ENCODE assay signal across 11 cellular contexts in the genomic region with DNA sequence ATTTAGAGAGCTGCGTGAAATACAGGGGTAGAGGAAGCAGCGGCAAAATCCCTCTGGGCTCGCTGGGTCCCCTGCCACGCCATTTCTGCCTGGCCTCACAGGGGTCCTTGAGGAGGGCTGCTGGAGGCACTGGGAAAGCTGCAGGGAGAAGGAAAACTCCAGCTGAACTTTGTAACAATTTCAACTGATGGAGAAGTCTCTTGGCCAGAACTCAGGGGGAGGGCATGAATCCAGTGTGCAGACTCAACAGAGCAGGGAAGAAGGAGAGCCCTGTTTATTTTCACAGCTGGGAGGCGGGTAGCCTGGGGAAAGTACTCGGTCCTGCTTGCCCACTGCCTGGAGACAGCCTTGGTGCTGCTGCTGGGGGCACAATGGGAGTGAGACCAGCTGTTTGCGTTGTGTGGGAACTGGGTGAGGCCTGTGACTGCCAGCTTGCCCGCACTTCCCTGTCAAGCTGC.
DNase-seq lines count a peak whose midpoint lies in the region; ATAC-seq, FAIRE-seq and TF ChIP-seq lines count a peak whose summit lies in the region.
"Had no signal": no experiment of that assay in that cellular context is flagged by ENCODE, and none has a peak within 500 bp of the region (broad histone marks: within the 10 kb centered on the region; RNA-seq: fewer than 3 reads in every experiment).

No MANE protein-coding gene starts in this region.

- H3K9me3 ChIP-seq in Peyer's patch: no peaks in the 10 kb centered on the region
- H3K9me3 ChIP-seq in pancreas: no peaks in the 10 kb centered on the region
- no peaks in the 10 kb centered on the region for H3K9me3 ChIP-seq in T-helper 17 cell (ENCODE audit: control insufficient read depth, low read length, poor library complexity, severe bottlenecking)

- DNase-seq in DMS153 treated with DMSO at 0.1 percent for 48 hours (lab: John Stamatoyannopoulos, UW; ENCODE audit: unreplicated experiment) (peak; percentile 80), Peyer's patch (no peak), foreskin fibroblast (peak; percentile 15 to 54), pancreas (peak in 2 of 6 donors; percentile 6 to 19), T-helper 17 cell (no peak), ecto neural progenitor cell (ENCODE audit: low spot score) (no peak)
- DNase-seq in activated T-cell treated with anti-CD3 and anti-CD28 coated beads, Interleukin-2, amount 50 U/mL, for 4 hours: no peak
- DNase-seq: CD4-positive, alpha-beta T cell had no signal

- H3K27ac ChIP-seq in Peyer's patch: peak overlapping the region; percentile 34 to 77 (median 56)
- peak overlapping the region in 2 of 4 donors; percentile 13 to 33 for H3K27ac ChIP-seq in pancreas

- H3K36me3 Mint-ChIP-seq in activated T-cell treated with anti-CD3 and anti-CD28 coated beads, Interleukin-2, amount 50 U/mL, for 4 hours (ENCODE audit: insufficient read depth): no peaks in the 10 kb centered on the region
- H3K36me3 Mint-ChIP-seq in T-helper 17 cell (ENCODE audit: low read depth): peaks cover 2% of the 10 kb centered on the region
- H3K36me3 Mint-ChIP-seq: activated naive CD8-positive, alpha-beta T cell had no signal

- H3K4me3 ChIP-seq in Peyer's patch (peak overlapping the region; percentile 18 to 40 (median 29)), foreskin fibroblast (ENCODE audit: low read depth in 1 of 2, low read length in 2 of 2) (no peak overlapping the region), pancreas (peak overlapping the region in 1 of 4 donors; percentile 14)

- intact Hi-C loops in pancreas (cut with DNase I): no loop called here

- no peaks in the 10 kb centered on the region for H3K9me3 Mint-ChIP-seq in activated T-cell treated with anti-CD3 and anti-CD28 coated beads, Interleukin-2, amount 50 U/mL, for 4 hours
- H3K9me3 Mint-ChIP-seq: CD4-positive, alpha-beta T cell had no signal

- H3K36me3 ChIP-seq in Peyer's patch (no peaks in the 10 kb centered on the region), pancreas (no peaks in the 10 kb centered on the region)

- H3K4me3 Mint-ChIP-seq in activated T-cell treated with anti-CD3 and anti-CD28 coated beads, Interleukin-2, amount 50 U/mL, for 4 hours: no peak overlapping the region
- H3K4me3 Mint-ChIP-seq in T-helper 17 cell: no peak overlapping the region
- H3K4me3 Mint-ChIP-seq: activated naive CD8-positive, alpha-beta T cell; CD4-positive, alpha-beta T cell had no signal

- FAIRE-seq in pancreas (lab: Jason Lieb, UNC): no peak

- TF ChIP-seq CTCF in Peyer's patch (IDR thresholded peaks at IDR 0.05) (no peak), foreskin fibroblast (IDR thresholded peaks at IDR 0.05; ENCODE audit: low read depth, low read length) (no peak), pancreas (IDR thresholded peaks at IDR 0.05) (no peak)

- peaks cover 5% of the 10 kb centered on the region for H3K27me3 Mint-ChIP-seq in activated T-cell treated with anti-CD3 and anti-CD28 coated beads, Interleukin-2, amount 50 U/mL, for 4 hours (ENCODE audit: low read depth)
- H3K27me3 Mint-ChIP-seq in T-helper 17 cell: peaks cover 22% of the 10 kb centered on the region

- no peaks in the 10 kb centered on the region for H3K4me1 Mint-ChIP-seq in activated T-cell treated with anti-CD3 and anti-CD28 coated beads, Interleukin-2, amount 50 U/mL, for 4 hours (ENCODE audit: low read depth)
- H3K4me1 Mint-ChIP-seq in T-helper 17 cell: no peaks in the 10 kb centered on the region

- WGBS in pancreas, 2 donors: 69 to 73% methylated on average over 8 of the region's 8 CpGs

- no peak overlapping the region for H3K27ac Mint-ChIP-seq in T-helper 17 cell
- H3K27ac Mint-ChIP-seq: activated naive CD8-positive, alpha-beta T cell; CD4-positive, alpha-beta T cell had no signal

- H3K27me3 ChIP-seq in Peyer's patch (no peaks in the 10 kb centered on the region), pancreas (no peaks in the 10 kb centered on the region)

- ATAC-seq in pancreas: peak in 3 of 4 donors; percentile 56 to 88 (median 69)
- no peak for ATAC-seq in activated T-cell treated with anti-CD3 and anti-CD28 coated beads, Interleukin-2, amount 50 U/mL, for 4 hours
- no peak for ATAC-seq in T-helper 17 cell
- ATAC-seq in GM21786 (IDR thresholded peaks at IDR 0.05; ENCODE audit: unreplicated experiment): no peak
- ATAC-seq: left lobe of liver had no signal

- TF ChIP-seq POLR2A in Peyer's patch (IDR thresholded peaks at IDR 0.05): no peak

- no peaks in the 10 kb centered on the region for H3K4me1 ChIP-seq in Peyer's patch
- H3K4me1 ChIP-seq in pancreas: no peaks in the 10 kb centered on the region

Comparison
In these comparisons a context has a peak if more than half of its experiments do, and no peak if none do; other contexts are left out.
1. DNase-seq: peak in DMS153 treated with DMSO at 0.1 percent for 48 hours (single experiment) and foreskin fibroblast (2 of 2); none in Peyer's patch (0 of 3), activated T-cell treated with anti-CD3 and anti-CD28 coated beads, Interleukin-2, amount 50 U/mL, for 4 hours (single experiment), T-helper 17 cell (0 of 3) and ecto neural progenitor cell (single experiment).
2. H3K4me3 ChIP-seq: peak in Peyer's patch (4 of 4); none in foreskin fibroblast (0 of 2).
3. ATAC-seq: peak in pancreas (3 of 4); none in activated T-cell treated with anti-CD3 and anti-CD28 coated beads, Interleukin-2, amount 50 U/mL, for 4 hours (0 of 2), T-helper 17 cell (single experiment) and GM21786 (single experiment).